In genomic region chr19:46376241-46377153, GRCh38 we compare ENCODE assay signal across 25 cellular contexts. TPM values are rescaled to one million over a fixed set of nuclear protein-coding genes. Genes with fewer than 3 reads are reported as not detected.
DNase-seq lines count a peak whose midpoint lies in the region; ATAC-seq, FAIRE-seq and TF ChIP-seq lines count a peak whose summit lies in the region.
"Had no signal": no experiment of that assay in that cellular context is flagged by ENCODE, and none has a peak within 500 bp of the region (broad histone marks: within the 10 kb centered on the region; RNA-seq: fewer than 3 reads in every experiment).

No MANE protein-coding gene starts in this region.

- H3K9me3 ChIP-seq in breast epithelium: no peaks in the 10 kb centered on the region
- no peaks in the 10 kb centered on the region for H3K9me3 ChIP-seq in kidney (ENCODE audit: control insufficient read depth in 1 of 2, low read length in 2 of 2)
- H3K9me3 ChIP-seq in psoas muscle: no peaks in the 10 kb centered on the region
- H3K9me3 ChIP-seq: heart right ventricle, left ventricle myocardium inferior had no signal

- intact Hi-C loops in breast epithelium (cut with DNase I; ENCODE audit: low total_unique reads) (no loop called here), MCF 10A (cut with micrococcal nuclease) (no loop called here), kidney (cut with DNase I) (no loop called here), psoas muscle (cut with DNase I) (no loop called here)

- CTCF ChIA-PET in MCF 10A (lab: Yijun Ruan, JAX): interaction anchor here (0.7 to 2.5 kb wide), 5 partner anchors 9 to 96 kb away, joined by 3 to 8 read pairs (median 7); partner anchors contain the start of gene PPP5C

- WGBS in psoas muscle, 3 donors: 81 to 90% (median 86%) methylated on average over 20 of the region's 20 CpGs

- DNase-seq in breast epithelium (ENCODE audit: low spot score in 2 of 2): no peak
- no peak for DNase-seq in MCF 10A (ENCODE audit: unreplicated experiment)
- peak; percentile 57 for DNase-seq in kidney
- DNase-seq in psoas muscle: no peak
- DNase-seq in ecto neural progenitor cell (ENCODE audit: low spot score): no peak
- no peak for DNase-seq in DMS53 treated with DMSO at 0.1 percent for 48 hours (lab: John Stamatoyannopoulos, UW; ENCODE audit: unreplicated experiment)
- no peak for DNase-seq in RCC 7860 (ENCODE audit: low spot score)
- DNase-seq: activated B cell treated with CpG ODN at 0.5 μM for 24 hours; activated CD4-positive, alpha-beta memory T cell treated with anti-CD3 and anti-CD28 coated beads for 36 hours; activated gamma-delta T cell treated with Interleukin-2 at 50 U/mL for 16 hours; amygdala; central memory CD4-positive, alpha-beta T cell; heart right ventricle; left ventricle myocardium inferior; MG63; NCI-H1436 treated with DMSO at 0.1 percent for 48 hours; NCI-H2171; NCI-H524 had no signal

- TF ChIP-seq CTCF in breast epithelium (IDR thresholded peaks at IDR 0.05) (no peak), MCF 10A (IDR thresholded peaks at IDR 0.05; ENCODE audit: unreplicated experiment) (no peak), kidney (IDR thresholded peaks at IDR 0.05; ENCODE audit: borderline replicate concordance, extremely low read depth, insufficient read depth) (no peak), psoas muscle (IDR thresholded peaks at IDR 0.05) (no peak)

- no peak for TF ChIP-seq POLR2A in breast epithelium (IDR thresholded peaks at IDR 0.05)

- FAIRE-seq in kidney (lab: Jason Lieb, UNC): no peak
- FAIRE-seq in RCC 7860 (lab: Jason Lieb, UNC): no peak

- no peaks in the 10 kb centered on the region for H3K9me3 Mint-ChIP-seq in MCF 10A (ENCODE audit: unreplicated experiment)
- H3K9me3 Mint-ChIP-seq: activated B cell treated with CpG ODN at 0.5 μM for 24 hours; activated CD4-positive, alpha-beta memory T cell treated with anti-CD3 and anti-CD28 coated beads for 36 hours; natural killer cell treated with Interleukin-12 subunit alpha and Interleukin-12 subunit beta and Interleukin-15 and Interleukin-18, amount 100 ng/mL, for 72 hours; T-helper 2 cell treated with Interferon-gamma antibody and Interleukin-4, amounts not matched to agents 5 μg/mL and 100 μg/mL, for 36 hours had no signal

- H3K4me1 ChIP-seq in breast epithelium: peaks cover 26 to 30% of the 10 kb centered on the region in 2 donors
- H3K4me1 ChIP-seq in kidney (ENCODE audit: control insufficient read depth in 1 of 2, insufficient read depth in 1 of 2, low read depth in 1 of 2, low read length in 2 of 2): peaks cover 1 to 20% of the 10 kb centered on the region in 2 donors
- H3K4me1 ChIP-seq in psoas muscle: peaks cover 51% of the 10 kb centered on the region

- no peaks in the 10 kb centered on the region for H3K27me3 ChIP-seq in breast epithelium
- H3K27me3 ChIP-seq in psoas muscle (ENCODE audit: insufficient read depth in 3 of 3, low read length in 2 of 3): no peaks in the 10 kb centered on the region
- H3K27me3 ChIP-seq: heart right ventricle, MG63 had no signal

- H3K4me3 ChIP-seq in breast epithelium (no peak overlapping the region), kidney (ENCODE audit: low read length in 2 of 2) (no peak overlapping the region), psoas muscle (no peak overlapping the region)
- H3K4me3 ChIP-seq: heart right ventricle, left ventricle myocardium inferior, MG63 had no signal

- no peak overlapping the region for H3K27ac Mint-ChIP-seq in MCF 10A (ENCODE audit: low read depth, unreplicated experiment)
- H3K27ac Mint-ChIP-seq: activated B cell treated with CpG ODN at 0.5 μM for 24 hours; activated CD4-positive, alpha-beta memory T cell treated with anti-CD3 and anti-CD28 coated beads for 36 hours; T-helper 2 cell treated with Interferon-gamma antibody and Interleukin-4, amounts not matched to agents 5 μg/mL and 100 μg/mL, for 36 hours had no signal

- peak overlapping the region; percentile 45 to 93 for H3K27ac ChIP-seq in breast epithelium
- H3K27ac ChIP-seq in kidney (ENCODE audit: low read depth in 2 of 2, low read length in 2 of 2): no peak overlapping the region
- H3K27ac ChIP-seq in psoas muscle: peak overlapping the region; percentile 27
- H3K27ac ChIP-seq: epithelial cell of prostate had no signal

- peaks cover 64% of the 10 kb centered on the region for H3K36me3 Mint-ChIP-seq in MCF 10A (ENCODE audit: insufficient read depth, unreplicated experiment)

- ATAC-seq in psoas muscle: no peak
- no peak for ATAC-seq in HG03025 (IDR thresholded peaks at IDR 0.05; ENCODE audit: low FRiP score, unreplicated experiment)
- ATAC-seq: heart right ventricle; natural killer cell treated with Interleukin-12 subunit alpha and Interleukin-12 subunit beta and Interleukin-15 and Interleukin-18, amount 100 ng/mL, for 72 hours; SK-N-SH treated with all-trans-retinoic acid at 6 μM for 48 hours had no signal

- POLR2A ChIA-PET in MCF 10A (lab: Yijun Ruan, JAX): interaction anchor here (0.6 to 1.5 kb wide), 2 partner anchors 10 to 384 kb away, joined by 3 read pairs; no protein-coding TSS in a partner anchor

- no peak overlapping the region for H3K9ac ChIP-seq in kidney (ENCODE audit: low read length in 2 of 2)

- no peak overlapping the region for H3K4me3 Mint-ChIP-seq in MCF 10A (ENCODE audit: unreplicated experiment)
- H3K4me3 Mint-ChIP-seq: activated B cell treated with CpG ODN at 0.5 μM for 24 hours; activated CD4-positive, alpha-beta memory T cell treated with anti-CD3 and anti-CD28 coated beads for 36 hours; CD14-positive monocyte; natural killer cell treated with Interleukin-12 subunit alpha and Interleukin-12 subunit beta and Interleukin-15 and Interleukin-18, amount 100 ng/mL, for 72 hours; T-helper 2 cell treated with Interferon-gamma antibody and Interleukin-4, amounts not matched to agents 5 μg/mL and 100 μg/mL, for 36 hours had no signal

- H3K4me1 Mint-ChIP-seq in MCF 10A (ENCODE audit: insufficient read depth, unreplicated experiment): peaks cover 41% of the 10 kb centered on the region
- H3K4me1 Mint-ChIP-seq: CD14-positive monocyte had no signal

- H3K36me3 ChIP-seq in breast epithelium: no peaks in the 10 kb centered on the region
- peaks cover 15 to 19% of the 10 kb centered on the region in 2 donors for H3K36me3 ChIP-seq in kidney (ENCODE audit: control insufficient read depth in 1 of 2, insufficient read depth in 2 of 2, low read length in 2 of 2)
- H3K36me3 ChIP-seq in psoas muscle (ENCODE audit: insufficient read depth in 1 of 2, low read depth in 1 of 2): peaks cover 0 to 25% of the 10 kb centered on the region in 2 donors

- no TSS peak for BruUV-seq in MCF 10A (replicated peaks; lab: Mats Ljungman, UMichigan)

- H3K27me3 Mint-ChIP-seq in MCF 10A (ENCODE audit: insufficient read depth, unreplicated experiment): no peaks in the 10 kb centered on the region
- H3K27me3 Mint-ChIP-seq: activated B cell treated with CpG ODN at 0.5 μM for 24 hours; activated CD4-positive, alpha-beta memory T cell treated with anti-CD3 and anti-CD28 coated beads for 36 hours; natural killer cell treated with Interleukin-12 subunit alpha and Interleukin-12 subunit beta and Interleukin-15 and Interleukin-18, amount 100 ng/mL, for 72 hours had no signal

RNA-seq across cellular contexts. Expression of gene PPP5C, which starts 29.6 kb away (rescaled TPM):
- total RNA-seq in breast epithelium (10 to 100 TPM; 41.3 to 72.4 (median 58.7) TPM), MCF 10A (2022) (75.6 and 81.5 TPM in 2 replicates), kidney (63.7 TPM), psoas muscle (10 to 100 TPM; 47.7 to 69.4 (median 53.6) TPM)
- polyA plus RNA-seq in kidney (ENCODE audit: insufficient read depth, low read depth, low replicate concordance) (54.3 TPM), psoas muscle (10 to 100 TPM; 39.7 to 73.6 (median 51.7) TPM)

RNA-seq across cellular contexts. Expression of gene CCDC8, which starts 36.9 kb away (rescaled TPM):
- total RNA-seq in breast epithelium (10 to 100 TPM in 2 of 3 donors, 1 to 10 TPM in 1; 2.2 to 29.7 (median 16.4) TPM), MCF 10A (2022) (not detected in 2 replicates), kidney (18.9 TPM), psoas muscle (1 to 10 TPM; 1.1 to 7.0 (median 2.4) TPM)
- polyA plus RNA-seq in kidney (ENCODE audit: insufficient read depth, low read depth, low replicate concordance) (21.0 TPM), psoas muscle (1 to 10 TPM in 1 of 3 donors, under 1 TPM in 2; 0.51 to 1.6 (median 0.84) TPM)
- total RNA-seq: activated B cell treated with CpG ODN at 0.5 μM for 24 hours; activated CD4-positive, alpha-beta memory T cell treated with anti-CD3 and anti-CD28 coated beads for 36 hours; H4; natural killer cell treated with Interleukin-12 subunit alpha and Interleukin-12 subunit beta and Interleukin-15 and Interleukin-18, amount 100 ng/mL, for 72 hours had no signal
- polyA plus RNA-seq: CD14-positive monocyte had no signal

RNA-seq across cellular contexts. Expression of gene PNMA8C, which starts 52.2 kb away (rescaled TPM):
- under 1 TPM in 2 of 3 donors, not detected in 1; 0.59 to 0.98 TPM for total RNA-seq in breast epithelium
- not detected in 2 replicates for total RNA-seq in MCF 10A (2022)
- total RNA-seq in kidney: 0.09 TPM
- polyA plus RNA-seq in kidney (ENCODE audit: insufficient read depth, low read depth, low replicate concordance): 0.09 TPM
- not detected for total RNA-seq in psoas muscle
- under 1 TPM in 1 of 3 donors, not detected in 2; 0.01 TPM for polyA plus RNA-seq in psoas muscle
- total RNA-seq: activated B cell treated with CpG ODN at 0.5 μM for 24 hours; activated CD4-positive, alpha-beta memory T cell treated with anti-CD3 and anti-CD28 coated beads for 36 hours; H4; left ventricle myocardium inferior; natural killer cell treated with Interleukin-12 subunit alpha and Interleukin-12 subunit beta and Interleukin-15 and Interleukin-18, amount 100 ng/mL, for 72 hours had no signal
- polyA plus RNA-seq: CD14-positive monocyte had no signal

Comparison
In these comparisons a context has a peak if more than half of its experiments do, and no peak if none do; other contexts are left out.
1. H3K27ac ChIP-seq: peak in breast epithelium (2 of 2) and psoas muscle (single experiment); none in kidney (0 of 2).